ENCODE assay signal across 9 cellular contexts in the genomic region with DNA sequence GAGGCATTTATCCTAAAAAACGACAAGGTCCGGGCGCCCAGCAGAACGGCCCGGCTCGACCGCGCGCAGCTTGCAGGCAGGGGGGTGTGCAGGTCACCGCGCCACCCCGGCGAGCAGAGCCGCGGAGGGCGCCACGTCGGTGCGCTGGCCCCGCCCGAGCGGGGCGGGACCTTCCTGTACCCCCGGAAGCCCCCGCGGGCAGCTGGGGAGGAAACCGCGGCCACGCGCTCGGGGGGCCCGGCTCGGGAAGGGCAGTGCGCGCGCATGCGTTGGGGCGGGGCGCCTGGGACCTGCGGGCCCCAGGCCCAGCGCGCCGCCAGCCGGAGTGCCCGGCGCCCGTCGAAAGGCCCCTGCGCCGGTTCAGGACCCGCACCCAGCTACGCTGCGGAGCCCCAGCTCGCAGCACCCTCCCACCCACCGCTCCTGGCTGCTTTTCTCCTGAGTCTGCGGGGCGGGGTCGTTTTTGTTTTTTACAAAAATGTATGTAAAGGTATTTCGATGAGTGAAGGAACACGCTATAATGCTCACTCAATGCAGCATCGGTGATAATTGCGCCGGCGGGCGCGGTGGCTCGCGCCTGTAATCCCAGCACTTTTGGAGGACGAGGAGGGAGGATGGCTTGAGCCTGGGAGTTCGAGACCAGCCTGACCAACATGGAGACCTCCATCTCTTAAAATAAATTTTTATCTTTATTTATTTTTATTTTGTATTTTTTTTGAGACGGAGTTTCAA. TPM values are rescaled to one million over a fixed set of nuclear protein-coding genes. Genes with fewer than 3 reads are reported as not detected.
DNase-seq lines count a peak whose midpoint lies in the region; ATAC-seq and TF ChIP-seq lines count a peak whose summit lies in the region.
"Had no signal": no experiment of that assay in that cellular context is flagged by ENCODE, and none has a peak within 500 bp of the region (broad histone marks: within the 10 kb centered on the region; RNA-seq: fewer than 3 reads in every experiment).

No MANE protein-coding gene starts in this region.

- H3K9me3 Mint-ChIP-seq in T-cell: no peaks in the 10 kb centered on the region

- CTCF ChIA-PET in T-cell (lab: Charles Lee): no interaction called here

- peak overlapping the region; percentile 88 to 91 for H3K27ac Mint-ChIP-seq in T-cell

- ATAC-seq in HG02571 (IDR thresholded peaks at IDR 0.05; ENCODE audit: unreplicated experiment): peak; percentile 50
- peak; percentile 94 to 96 (median 96) for ATAC-seq in T-cell (replicated peaks in 1 of 4)

- peak overlapping the region; percentile 66 to 78 (median 73) for H3K4me3 Mint-ChIP-seq in T-cell

- H3K4me1 Mint-ChIP-seq in T-cell: peaks cover 15 to 26% (median 24%) of the 10 kb centered on the region in 3 donors

- peak overlapping the region; percentile 93 for H3K9ac ChIP-seq in ES-I3 (ENCODE audit: low read depth, low read length)

- no peaks in the 10 kb centered on the region for H3K36me3 ChIP-seq in ES-I3 (ENCODE audit: insufficient read depth, low read length)

- no peaks in the 10 kb centered on the region for H3K4me1 ChIP-seq in ES-I3 (ENCODE audit: insufficient read depth, low read length)

- H3K36me3 Mint-ChIP-seq in T-cell: no peaks in the 10 kb centered on the region

- no peaks in the 10 kb centered on the region for H3K27me3 Mint-ChIP-seq in T-cell

- H3K4me3 ChIP-seq in astrocyte of the cerebellum (ENCODE audit: low read depth, low read length): peak overlapping the region; percentile 49

- TF ChIP-seq CTCF in astrocyte of the cerebellum (IDR thresholded peaks at IDR 0.05; ENCODE audit: low read depth, low read length, missing control alignments): no peak

- no peaks in the 10 kb centered on the region for H3K9me3 ChIP-seq in ES-I3 (ENCODE audit: control insufficient read depth, insufficient read depth, low read length)

- DNase-seq in T-cell (peak; percentile 69 to 92 (median 81)), astrocyte of the cerebellum (ENCODE audit: low read depth) (no peak), iPS-NIHi11 (ENCODE audit: low spot score) (peak; percentile 96), UCSD-AML1 (lab: John Stamatoyannopoulos, UW; ENCODE audit: unreplicated experiment) (no peak), NCI-H2171 treated with DMSO at 0.1 percent for 48 hours (lab: John Stamatoyannopoulos, UW) (no peak)
- DNase-seq in stimulated activated CD4-positive, alpha-beta T cell treated with anti-CD3 and anti-CD28 coated beads, Interleukin-15, amount 100 ng/mL, for 24 hours: peak; percentile 91

- POLR2A ChIA-PET in T-cell (lab: Charles Lee): interaction anchor here in 1 of 2 donors (0.6 kb wide), 1 partner anchor 14 kb away, joined by 5 read pairs; no protein-coding TSS in a partner anchor

- in situ Hi-C loops in astrocyte of the cerebellum (cut with HindIII; ENCODE audit: low sequenced_read_pairs): no loop called here

RNA-seq across cellular contexts. Expression of a gene that starts 47.7 kb away (rescaled TPM):
- 1 to 10 TPM; 2.4 to 7.5 (median 4.8) TPM for total RNA-seq in T-cell
- total RNA-seq: M059J had no signal

Comparison
In these comparisons a context has a peak if more than half of its experiments do, and no peak if none do; other contexts are left out.
1. DNase-seq: peak in T-cell (34 of 34), iPS-NIHi11 (single experiment) and stimulated activated CD4-positive, alpha-beta T cell treated with anti-CD3 and anti-CD28 coated beads, Interleukin-15, amount 100 ng/mL, for 24 hours (single experiment); none in astrocyte of the cerebellum (single experiment), UCSD-AML1 (single experiment) and NCI-H2171 treated with DMSO at 0.1 percent for 48 hours (single experiment).